19 cellular contexts compared by ENCODE assay signal in the genomic region with DNA sequence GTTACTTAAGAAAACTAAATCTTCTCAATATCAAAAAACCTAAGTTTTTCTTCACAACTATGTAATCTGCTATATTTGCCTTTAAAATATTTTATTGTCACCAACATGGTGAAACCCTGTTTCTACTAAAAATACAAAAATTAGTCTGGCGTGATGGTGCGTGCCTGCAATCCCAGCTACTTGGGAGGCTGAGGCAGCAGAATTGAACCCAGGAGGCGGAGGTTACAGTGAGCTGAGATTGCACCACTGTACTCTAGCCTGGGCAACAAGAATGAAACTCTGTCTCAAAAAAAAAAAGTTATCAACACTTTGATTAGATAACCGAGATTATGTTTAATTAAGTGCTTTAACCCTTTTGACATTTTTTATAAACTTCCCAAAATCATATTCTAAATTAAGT. TPM values are rescaled to one million over a fixed set of nuclear protein-coding genes. Genes with fewer than 3 reads are reported as not detected.
DNase-seq lines count a peak whose midpoint lies in the region; ATAC-seq and TF ChIP-seq lines count a peak whose summit lies in the region.
"Had no signal": no experiment of that assay in that cellular context is flagged by ENCODE, and none has a peak within 500 bp of the region (broad histone marks: within the 10 kb centered on the region; RNA-seq: fewer than 3 reads in every experiment).

No MANE protein-coding gene starts in this region.

- POLR2A ChIA-PET in RWPE1 (lab: Yijun Ruan, JAX; ENCODE audit: low non-redundant PET): interaction anchor here (0.6 kb wide), 1 partner anchor 20 kb away, joined by 4 read pairs; no protein-coding TSS in a partner anchor

- H3K9me3 Mint-ChIP-seq in endothelial cell (ENCODE audit: unreplicated experiment) (no peaks in the 10 kb centered on the region), natural killer cell (no peaks in the 10 kb centered on the region)
- H3K9me3 Mint-ChIP-seq: CD4-positive, CD25-positive, alpha-beta regulatory T cell; CD8-positive, alpha-beta memory T cell had no signal

- no peaks in the 10 kb centered on the region for H3K9me3 ChIP-seq in mucosa of descending colon
- H3K9me3 ChIP-seq: BE2C had no signal

- peaks cover 12% of the 10 kb centered on the region for H3K4me1 Mint-ChIP-seq in endothelial cell (ENCODE audit: unreplicated experiment)
- H3K4me1 Mint-ChIP-seq in natural killer cell: no peaks in the 10 kb centered on the region
- H3K4me1 Mint-ChIP-seq: CD4-positive, CD25-positive, alpha-beta regulatory T cell; CD8-positive, alpha-beta memory T cell; IgD-negative memory B cell had no signal

- no peaks in the 10 kb centered on the region for H3K36me3 Mint-ChIP-seq in endothelial cell (ENCODE audit: low read depth, unreplicated experiment)
- H3K36me3 Mint-ChIP-seq in natural killer cell: no peaks in the 10 kb centered on the region
- H3K36me3 Mint-ChIP-seq: CD4-positive, CD25-positive, alpha-beta regulatory T cell; IgD-negative memory B cell had no signal

- peaks cover 21% of the 10 kb centered on the region for H3K4me1 ChIP-seq in mucosa of descending colon (ENCODE audit: low read depth)

- H3K36me3 ChIP-seq in mucosa of descending colon (ENCODE audit: low read depth): no peaks in the 10 kb centered on the region
- H3K36me3 ChIP-seq: BE2C had no signal

- H3K27ac ChIP-seq in RWPE1 (peak overlapping the region; percentile 36; the same call in 1 of the 2 replicates), coronary artery (no peak overlapping the region)

- no peak overlapping the region for H3K4me3 ChIP-seq in coronary artery
- H3K4me3 ChIP-seq in mucosa of descending colon: no peak overlapping the region

- H3K27me3 Mint-ChIP-seq in endothelial cell (ENCODE audit: unreplicated experiment) (no peaks in the 10 kb centered on the region), natural killer cell (ENCODE audit: low read depth in 2 of 2) (peaks cover 8 to 11% of the 10 kb centered on the region in 2 donors)
- H3K27me3 Mint-ChIP-seq: IgD-negative memory B cell had no signal

- no peak overlapping the region for H3K27ac Mint-ChIP-seq in endothelial cell (ENCODE audit: unreplicated experiment)
- H3K27ac Mint-ChIP-seq in natural killer cell: no peak overlapping the region
- H3K27ac Mint-ChIP-seq: CD4-positive, CD25-positive, alpha-beta regulatory T cell; CD8-positive, alpha-beta memory T cell; IgD-negative memory B cell had no signal

- intact Hi-C loops in mucosa of descending colon (cut with DNase I, micrococcal nuclease): no loop called here
- intact Hi-C loops in natural killer cell (cut with micrococcal nuclease): no loop called here

- no peak for TF ChIP-seq CTCF in RWPE1 (conservative IDR thresholded peaks at IDR 0.05; ENCODE audit: low read depth)
- no peak for TF ChIP-seq CTCF in coronary artery (IDR thresholded peaks at IDR 0.05)
- TF ChIP-seq CTCF in mucosa of descending colon (IDR thresholded peaks at IDR 0.05): no peak
- TF ChIP-seq CTCF in endothelial cell (IDR thresholded peaks at IDR 0.05; ENCODE audit: unreplicated experiment): no peak
- TF ChIP-seq CTCF in natural killer cell (IDR thresholded peaks at IDR 0.05): no peak

- CTCF ChIA-PET in RWPE1 (lab: Yijun Ruan, JAX): no interaction called here

- ATAC-seq in mucosa of descending colon (peak; percentile 30), GM21529 (IDR thresholded peaks at IDR 0.05; ENCODE audit: unreplicated experiment) (no peak), natural killer cell (no peak)
- ATAC-seq: HepG2 had no signal

- DNase-seq in RWPE1 (ENCODE audit: low spot score): no peak
- peak; percentile 1 for DNase-seq in coronary artery (ENCODE audit: low spot score)
- peak in 1 of 3 donors; percentile 29 for DNase-seq in mucosa of descending colon
- DNase-seq in ureter (ENCODE audit: low spot score): peak; percentile 25
- no peak for DNase-seq in endothelial cell (ENCODE audit: low spot score)
- DNase-seq in natural killer cell: no peak
- DNase-seq: ACHN; BE2C; C1 segment of cervical spinal cord; CD4-positive, CD25-positive, alpha-beta regulatory T cell; CD8-positive, alpha-beta memory T cell; COR-L47; DMS 273 treated with DMSO at 0.1 percent for 48 hours; DMS53; GOT3; H7 had no signal

- H3K4me3 Mint-ChIP-seq in endothelial cell (ENCODE audit: unreplicated experiment): no peak overlapping the region
- H3K4me3 Mint-ChIP-seq in natural killer cell: no peak overlapping the region
- H3K4me3 Mint-ChIP-seq: CD4-positive, CD25-positive, alpha-beta regulatory T cell; CD8-positive, alpha-beta memory T cell; IgD-negative memory B cell had no signal

RNA-seq across cellular contexts. Expression of gene CLDN4, which starts 28.3 kb away (rescaled TPM):
- 1,000 to 10,000 TPM in 2 of 3 donors, 100 to 1,000 TPM in 1; 450 to 1,208 (median 1,043) TPM for total RNA-seq in mucosa of descending colon
- total RNA-seq in ureter: 244 TPM
- 1.6 TPM for total RNA-seq in endothelial cell (ENCODE audit: unreplicated experiment)
- total RNA-seq in natural killer cell: under 1 TPM; 0.09 to 0.30 (median 0.20) TPM

RNA-seq across cellular contexts. Expression of gene CLDN3, which starts 32.4 kb away (rescaled TPM):
- total RNA-seq in mucosa of descending colon: 100 to 1,000 TPM; 229 to 621 (median 534) TPM
- total RNA-seq in ureter: 6.8 TPM
- 0.36 TPM for total RNA-seq in endothelial cell (ENCODE audit: unreplicated experiment)
- not detected for total RNA-seq in natural killer cell
- total RNA-seq: CD4-positive, CD25-positive, alpha-beta regulatory T cell; CD8-positive, alpha-beta memory T cell had no signal

RNA-seq across cellular contexts. Expression of gene METTL27, which starts 39.9 kb away (rescaled TPM):
- total RNA-seq in mucosa of descending colon: 1 to 10 TPM; 1.6 to 4.6 (median 2.4) TPM
- 14.4 TPM for total RNA-seq in ureter
- total RNA-seq in endothelial cell (ENCODE audit: unreplicated experiment): 6.1 TPM
- total RNA-seq in natural killer cell: 1 to 10 TPM in 1 of 3 donors, not detected in 2; 1.2 TPM
- total RNA-seq: CD8-positive, alpha-beta memory T cell had no signal

RNA-seq across cellular contexts. Expression of gene TMEM270, which starts 58.5 kb away (rescaled TPM):
- not detected for total RNA-seq in mucosa of descending colon
- not detected for total RNA-seq in ureter
- total RNA-seq in endothelial cell (ENCODE audit: unreplicated experiment): not detected
- not detected for total RNA-seq in natural killer cell
- total RNA-seq: CD4-positive, CD25-positive, alpha-beta regulatory T cell; CD8-positive, alpha-beta memory T cell; H7; HepG2 had no signal

Comparison
In these comparisons a context has a peak if more than half of its experiments do, and no peak if none do; other contexts are left out.
1. DNase-seq: peak in coronary artery (single experiment) and ureter (single experiment); none in RWPE1 (single experiment), endothelial cell (single experiment) and natural killer cell (single experiment).
2. RNA of gene CLDN4, which starts 28.3 kb away (total RNA-seq): 450 to 1,208 TPM in mucosa of descending colon and 244 TPM in ureter (single experiment); 1.6 TPM in endothelial cell (single experiment) and 0.09 to 0.30 TPM in natural killer cell; every median in the first group is over 10 times any median in the second.
3. RNA of gene CLDN3, which starts 32.4 kb away (total RNA-seq): 229 to 621 TPM in mucosa of descending colon; 6.8 TPM in ureter (single experiment), 0.36 TPM in endothelial cell (single experiment) and not detected in natural killer cell; every median in the first group is over 10 times any median in the second.